In the genomic region with DNA sequence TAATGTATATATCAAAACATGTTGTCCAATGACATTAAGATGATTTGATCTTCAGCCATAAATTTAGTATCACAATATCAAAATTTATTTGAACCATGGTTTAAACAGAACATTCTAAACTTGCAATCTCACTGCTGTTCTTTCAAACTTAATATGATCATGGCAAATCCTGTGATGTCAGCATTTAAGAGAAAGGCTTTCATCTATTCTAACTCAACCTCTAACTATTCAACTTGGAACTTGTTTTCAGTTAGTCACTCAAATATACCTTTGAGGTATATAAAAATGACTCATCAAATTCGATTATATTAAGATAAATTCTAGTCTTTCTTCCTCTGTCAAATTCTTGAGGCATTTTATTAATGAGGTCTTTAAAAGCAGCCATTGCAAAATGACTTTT, we compare ENCODE assay signal across 24 cellular contexts.
A peak's percentile ranks its signal among the peaks of the same experiment; 100 is the strongest.
DNase-seq lines count a peak whose midpoint lies in the region; ATAC-seq, FAIRE-seq and TF ChIP-seq lines count a peak whose summit lies in the region.
"Had no signal": no experiment of that assay in that cellular context is flagged by ENCODE, and none has a peak within 500 bp of the region (broad histone marks: within the 10 kb centered on the region; RNA-seq: fewer than 3 reads in every experiment).

No MANE protein-coding gene starts in this region.

- no peak for TF ChIP-seq EP300 in HepG2 (IDR thresholded peaks at IDR 0.05; ENCODE audit: low read depth in 2 of 2, low read length in 2 of 2)
- no peak for TF ChIP-seq EP300 in HepG2 (CRISPR knock-in tag; IDR thresholded peaks at IDR 0.05; ENCODE audit: borderline replicate concordance)

- in situ Hi-C loops in HepG2 (cut with HindIII; ENCODE audit: extremely low pct_ligation_motif_present, low pct_unique_long_range_greater_than_20kb), result no loop called here

- no peak for TF ChIP-seq POLR2A in HepG2 (IDR thresholded peaks at IDR 0.05; ENCODE audit: insufficient read depth in 1 of 2, low read depth in 2 of 2, low read length in 2 of 2)
- no peak for TF ChIP-seq POLR2A in right lobe of liver (IDR thresholded peaks at IDR 0.05)

- no peak overlapping the region for H3K4me2 ChIP-seq in HepG2 (ENCODE audit: low read depth, low read length)
- H3K4me2 ChIP-seq: BLaER1 had no signal

- H3K27me3 ChIP-seq in HepG2 (ENCODE audit: control insufficient read depth in 1 of 2, insufficient read depth in 2 of 2, low read length in 2 of 2) (no peaks in the 10 kb centered on the region), right lobe of liver (no peaks in the 10 kb centered on the region), bronchial epithelial cell (ENCODE audit: control insufficient read depth, insufficient read depth, low read length) (no peaks in the 10 kb centered on the region), foreskin keratinocyte (no peaks in the 10 kb centered on the region)
- H3K27me3 ChIP-seq: BE2C, BLaER1 had no signal

- H3K79me2 ChIP-seq in HepG2 (ENCODE audit: insufficient read depth, low read length), result no peaks in the 10 kb centered on the region

- peaks cover 77% of the 10 kb centered on the region for H3K9me3 ChIP-seq in HepG2 (ENCODE audit: low read length)
- H3K9me3 ChIP-seq in right lobe of liver, result no peaks in the 10 kb centered on the region
- H3K9me3 ChIP-seq: BE2C, BLaER1 had no signal

- ATAC-seq in HepG2, result no peak
- no peak for ATAC-seq in right lobe of liver
- ATAC-seq in foreskin keratinocyte, result peak; percentile 56
- ATAC-seq in GM18858 (IDR thresholded peaks at IDR 0.05; ENCODE audit: unreplicated experiment), result no peak
- ATAC-seq: GM12878 had no signal

- no peak overlapping the region for H2AFZ ChIP-seq in HepG2 (ENCODE audit: low read length)

- BruUV-seq in HepG2 (replicated peaks; lab: Mats Ljungman, UMichigan), result no TSS peak

- FAIRE-seq in HepG2 (lab: Jason Lieb, UNC) (no peak), bronchial epithelial cell (lab: Jason Lieb, UNC) (no peak)
- FAIRE-seq: GM12878, GM12892, GM18507, GM19239 had no signal

- 0% methylated on average over 1 of the region's 1 CpG for WGBS in HepG2 (ENCODE audit: low lambda C conversion rate)
- WGBS in right lobe of liver (ENCODE audit: insufficient coverage, low coverage, low lambda C conversion rate, missing lambda C conversion rate), result 19% methylated on average over 1 of the region's 1 CpG

- CTCF ChIA-PET in HepG2 (lab: Yijun Ruan, JAX; ENCODE audit: low intra/inter-chr PET ratio, low total read pairs), result no interaction called here

- H3K36me3 ChIP-seq in HepG2 (replicated peaks in 1 of 2; ENCODE audit: control insufficient read depth in 1 of 2, insufficient read depth in 2 of 2, low read length in 2 of 2) (no peaks in the 10 kb centered on the region), right lobe of liver (no peaks in the 10 kb centered on the region), bronchial epithelial cell (ENCODE audit: control insufficient read depth, insufficient read depth, low read length) (no peaks in the 10 kb centered on the region)
- H3K36me3 ChIP-seq: BE2C, BLaER1 had no signal

- intact Hi-C loops in HepG2 (cut with micrococcal nuclease; ENCODE audit: unreplicated experiment), result no loop called here
- intact Hi-C loops in right lobe of liver (cut with DNase I), result no loop called here

- H3K27ac ChIP-seq in HepG2 (ENCODE audit: extremely low read length, insufficient read depth, low read length) (no peak overlapping the region), right lobe of liver (no peak overlapping the region), foreskin keratinocyte (no peak overlapping the region)
- H3K27ac ChIP-seq: 22Rv1, BLaER1 had no signal

- DNase-seq in HepG2 (ENCODE audit: low spot score) (no peak), right lobe of liver (no peak), bronchial epithelial cell (ENCODE audit: low read depth) (peak; percentile 13), foreskin keratinocyte (peak in 1 of 2 donors; percentile 42)
- no peak for DNase-seq in stimulated activated naive CD4-positive, alpha-beta T cell (lab: John Stamatoyannopoulos, UW)
- DNase-seq: ACHN; BE2C; C1 segment of cervical spinal cord; CD4-positive, alpha-beta memory T cell; CD4-positive, CD25-positive, alpha-beta regulatory T cell; CD8-positive, alpha-beta memory T cell; COR-L47; DMS 273 treated with DMSO at 0.1 percent for 48 hours; DMS153; DMS79; DND-41; GDM1 had no signal

- no peak for TF ChIP-seq RAD21 in HepG2 (CRISPR knock-in tag; IDR thresholded peaks at IDR 0.05)

- TF ChIP-seq CTCF in HepG2 (CRISPR knock-in tag; IDR thresholded peaks at IDR 0.05) (no peak), right lobe of liver (IDR thresholded peaks at IDR 0.05) (no peak), bronchial epithelial cell (IDR thresholded peaks at IDR 0.05; ENCODE audit: insufficient read depth, low read length, severe bottlenecking) (no peak), foreskin keratinocyte (conservative IDR thresholded peaks at IDR 0.05) (no peak)

- POLR2A ChIA-PET in HepG2 (lab: Yijun Ruan, JAX), result no interaction called here

- no peaks in the 10 kb centered on the region for H4K20me1 ChIP-seq in HepG2 (ENCODE audit: insufficient read depth, low read length)
- H4K20me1 ChIP-seq: BLaER1 had no signal

- H3K4me3 ChIP-seq in HepG2 (replicated peaks in 1 of 3; ENCODE audit: insufficient read depth in 1 of 3, low read depth in 2 of 3, low read length in 3 of 3), result no peak overlapping the region
- no peak overlapping the region for H3K4me3 ChIP-seq in right lobe of liver
- H3K4me3 ChIP-seq in bronchial epithelial cell (ENCODE audit: low read depth, low read length), result no peak overlapping the region
- H3K4me3 ChIP-seq: BLaER1, GM12878 had no signal

- H3K9ac ChIP-seq in HepG2 (ENCODE audit: insufficient read depth, low read depth, low read length), result no peak overlapping the region
- H3K9ac ChIP-seq: BLaER1 had no signal

- no peaks in the 10 kb centered on the region for H3K4me1 ChIP-seq in HepG2 (ENCODE audit: insufficient read depth, low read length)
- H3K4me1 ChIP-seq in right lobe of liver, result no peaks in the 10 kb centered on the region
- H3K4me1 ChIP-seq in foreskin keratinocyte, result no peaks in the 10 kb centered on the region
- H3K4me1 ChIP-seq: BE2C, BLaER1 had no signal

TF ChIP-seq in HepG2, 621 proteins besides CTCF, POLR2A, EP300 and RAD21:
- TF ChIP-seq MTA1 (CRISPR knock-in tag; IDR thresholded peaks at IDR 0.05; ENCODE audit: borderline replicate concordance) (no peak), TBL1XR1 (IDR thresholded peaks at IDR 0.05; ENCODE audit: borderline replicate concordance, low read length, partially characterized antibody) (no peak), AGO1 (IDR thresholded peaks at IDR 0.05; ENCODE audit: low read depth, low read length, poor library complexity, severe bottlenecking) (no peak), MAFK (conservative IDR thresholded peaks at IDR 0.05 in 1 of 2, IDR thresholded peaks at IDR 0.05 in 1 of 2; ENCODE audit: low read length in 2 of 2) (peak; percentile 48 to 68; a peak in 3 of 4 replicates), MAFF (IDR thresholded peaks at IDR 0.05; ENCODE audit: low read depth, low read length) (peak; percentile 57; the same call in 1 of the 2 replicates), ZNF264 (CRISPR knock-in tag; IDR thresholded peaks at IDR 0.05) (no peak)
- TF ChIP-seq, protein P1, sequence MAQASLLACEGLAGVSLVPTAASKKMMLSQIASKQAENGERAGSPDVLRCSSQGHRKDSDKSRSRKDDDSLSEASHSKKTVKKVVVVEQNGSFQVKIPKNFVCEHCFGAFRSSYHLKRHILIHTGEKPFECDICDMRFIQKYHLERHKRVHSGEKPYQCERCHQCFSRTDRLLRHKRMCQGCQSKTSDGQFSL (CRISPR knock-in tag; IDR thresholded peaks at IDR 0.05), result no peak
- TF ChIP-seq, protein P2, sequence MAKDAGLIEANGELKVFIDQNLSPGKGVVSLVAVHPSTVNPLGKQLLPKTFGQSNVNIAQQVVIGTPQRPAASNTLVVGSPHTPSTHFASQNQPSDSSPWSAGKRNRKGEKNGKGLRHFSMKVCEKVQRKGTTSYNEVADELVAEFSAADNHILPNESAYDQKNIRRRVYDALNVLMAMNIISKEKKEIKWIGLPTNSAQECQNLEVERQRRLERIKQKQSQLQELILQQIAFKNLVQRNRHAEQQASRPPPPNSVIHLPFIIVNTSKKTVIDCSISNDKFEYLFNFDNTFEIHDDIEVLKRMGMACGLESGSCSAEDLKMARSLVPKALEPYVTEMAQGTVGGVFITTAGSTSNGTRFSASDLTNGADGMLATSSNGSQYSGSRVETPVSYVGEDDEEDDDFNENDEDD (CRISPR knock-in tag; IDR thresholded peaks at IDR 0.05; ENCODE audit: borderline replicate concordance), result no peak
